Comparison of ENCODE assay signal across 8 cellular contexts in genomic region chr11:125433454-125434121, GRCh38.
DNase-seq lines count a peak whose midpoint lies in the region; ATAC-seq and TF ChIP-seq lines count a peak whose summit lies in the region.

No MANE protein-coding gene starts in this region.

- no peaks in the 10 kb centered on the region for H3K4me1 ChIP-seq in body of pancreas
- peaks cover 12% of the 10 kb centered on the region; the same call in 1 of the 2 replicates for H3K4me1 ChIP-seq in iPS-20b (ENCODE audit: insufficient read depth, low read length)
- H3K4me1 ChIP-seq in Peyer's patch, result no peaks in the 10 kb centered on the region

- H3K9ac ChIP-seq in iPS-20b (ENCODE audit: low read depth, low read length), result 0 out of 2 replicates have a peak overlapping the region, but pooled peaks have one; percentile 15

- H3K9me3 ChIP-seq in body of pancreas (no peaks in the 10 kb centered on the region), iPS-20b (ENCODE audit: insufficient read depth, low read depth, low read length) (no peaks in the 10 kb centered on the region), Peyer's patch (no peaks in the 10 kb centered on the region)

- WGBS in body of pancreas, 2 donors, result 24 to 33% methylated on average over 10 to 11 of the region's 11 CpGs

- TF ChIP-seq POLR2A in body of pancreas (IDR thresholded peaks at IDR 0.05), result no peak
- TF ChIP-seq POLR2A in Peyer's patch (IDR thresholded peaks at IDR 0.05), result no peak

- TF ChIP-seq CTCF in body of pancreas (IDR thresholded peaks at IDR 0.05), result peak in 5 of 7 experiments; percentile 9 to 46 (median 34)
- no peak for TF ChIP-seq CTCF in Peyer's patch (IDR thresholded peaks at IDR 0.05)

- ATAC-seq in GM21576 (IDR thresholded peaks at IDR 0.05; ENCODE audit: unreplicated experiment) (peak; percentile 77), body of pancreas (peak; percentile 62), GM21717 (IDR thresholded peaks at IDR 0.05; ENCODE audit: unreplicated experiment) (no peak)

- no peaks in the 10 kb centered on the region for H3K36me3 ChIP-seq in body of pancreas (replicated peaks in 1 of 2; ENCODE audit: insufficient read depth in 1 of 2, low read depth in 2 of 2)
- H3K36me3 ChIP-seq in iPS-20b (ENCODE audit: insufficient read depth, low read depth, low read length), result no peaks in the 10 kb centered on the region
- H3K36me3 ChIP-seq in Peyer's patch, result no peaks in the 10 kb centered on the region

- H3K4me3 ChIP-seq in body of pancreas (no peak overlapping the region), iPS-20b (ENCODE audit: low read length) (no peak overlapping the region), Peyer's patch (no peak overlapping the region)

- H3K27ac ChIP-seq in body of pancreas (no peak overlapping the region), iPS-20b (ENCODE audit: low read length) (no peak overlapping the region), Peyer's patch (no peak overlapping the region)

- intact Hi-C loops in body of pancreas (cut with DNase I), result no loop called here

- peak; percentile 89 for DNase-seq in G401 (ENCODE audit: low spot score)
- DNase-seq in NCI-H1105 treated with DMSO at 0.1 percent for 48 hours (lab: John Stamatoyannopoulos, UW), result peak; percentile 16
- DNase-seq in body of pancreas, result peak; percentile 27 to 53 (median 32)
- DNase-seq in stimulated activated CD4-positive, alpha-beta T cell treated with anti-CD3 and anti-CD28 coated beads, Interleukin-4, amount 100 ng/mL, for 1 hour, result peak; percentile 8
- DNase-seq in Peyer's patch, result no peak

- no peaks in the 10 kb centered on the region for H3K27me3 ChIP-seq in body of pancreas
- H3K27me3 ChIP-seq in iPS-20b (ENCODE audit: insufficient read depth, low read length), result no peaks in the 10 kb centered on the region
- H3K27me3 ChIP-seq in Peyer's patch, result no peaks in the 10 kb centered on the region

- in situ Hi-C loops in G401 (cut with HindIII; ENCODE audit: low sequenced_read_pairs), result no loop called here

Comparison
In these comparisons a context has a peak if more than half of its experiments do, and no peak if none do; other contexts are left out.
1. DNase-seq: peak in G401 (single experiment), NCI-H1105 treated with DMSO at 0.1 percent for 48 hours (single experiment), body of pancreas (4 of 4) and stimulated activated CD4-positive, alpha-beta T cell treated with anti-CD3 and anti-CD28 coated beads, Interleukin-4, amount 100 ng/mL, for 1 hour (single experiment); none in Peyer's patch (0 of 3).
2. CTCF ChIP-seq: peak in body of pancreas (5 of 7); none in Peyer's patch (0 of 6).